In the genomic region with DNA sequence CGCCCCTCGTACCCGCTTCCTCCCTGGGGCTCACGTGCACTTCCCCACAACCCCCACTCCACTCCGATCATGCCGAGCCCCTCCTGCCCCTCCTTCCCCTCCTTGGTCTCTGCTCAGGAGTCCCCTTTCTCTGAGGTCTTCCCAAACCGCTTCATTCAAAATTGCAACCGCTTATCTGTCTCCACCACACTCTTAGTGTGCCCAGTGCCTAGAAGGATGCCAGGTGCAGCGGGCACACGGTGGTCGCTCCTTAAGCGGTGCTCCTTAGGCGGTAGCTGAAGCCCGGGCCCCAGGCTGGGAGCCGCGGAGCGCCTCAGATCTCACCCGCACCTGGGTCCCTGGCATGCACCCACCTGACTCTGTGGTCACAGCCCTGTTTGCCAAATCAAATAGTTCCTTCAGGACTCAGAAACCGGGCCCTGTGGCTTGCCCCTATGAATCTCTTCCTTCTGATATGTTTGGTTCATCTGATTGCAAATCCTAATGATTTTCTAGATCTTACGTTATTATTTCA, we compare ENCODE assay signal across 27 cellular contexts.
"Had no signal": no experiment of that assay in that cellular context is flagged by ENCODE, and none has a peak within 500 bp of the region (broad histone marks: within the 10 kb centered on the region; RNA-seq: fewer than 3 reads in every experiment).

No MANE protein-coding gene starts in this region.

- H3K36me3 ChIP-seq: left lung, lower lobe of right lung, neutrophil, right atrium auricular region, right lobe of liver, suprapubic skin, tibial nerve, upper lobe of left lung, vagina had no signal

- H3K9me3 ChIP-seq: lower lobe of right lung, neutrophil, right atrium auricular region, right lobe of liver, suprapubic skin, tibial nerve, vagina had no signal

- H3K27me3 ChIP-seq: left lung, neutrophil, right atrium auricular region, right lobe of liver, suprapubic skin, tibial nerve, upper lobe of left lung, vagina had no signal

- H3K4me2 ChIP-seq: smooth muscle cell had no signal

- H3K36me3 Mint-ChIP-seq: natural killer cell treated with Interleukin-12 subunit alpha and Interleukin-12 subunit beta and Interleukin-15 and Interleukin-18, amount 100 ng/mL, for 72 hours; stimulated activated memory B cell treated with anti-CD40 and anti-IgM and Interleukin-4, amounts not matched to agents 10 μg/mL and 1 μg/mL and 100 μg/mL, for 72 hours had no signal

- DNase-seq: hippocampal formation; kidney glomerular epithelial cell; left cardiac atrium; left lung; lower lobe of right lung; mammary epithelial cell; mesenchymal stem cell; mucosa of descending colon; naive thymus-derived CD4-positive, alpha-beta T cell; occipital lobe; right lobe of liver; stimulated activated CD4-positive, alpha-beta T cell treated with anti-CD3 and anti-CD28 coated beads, Interleukin-1b, Interleukin-23, amount 100 ng/mL, for 48 hours; stimulated activated CD4-positive, alpha-beta T cell treated with anti-CD3 and anti-CD28 coated beads, Interleukin-2, amount 100 ng/mL, for 48 hours; stimulated activated CD4-positive, alpha-beta T cell treated with anti-CD3 and anti-CD28 coated beads, Interleukin-4, amount 100 ng/mL, for 4 hours; stimulated activated CD8-positive, alpha-beta memory T cell treated with anti-CD3 and anti-CD28 coated beads, Interleukin-4, amount 100 ng/mL, for 48 hours; stimulated activated naive CD8-positive, alpha-beta T cell treated with anti-CD3 and anti-CD28 coated beads, Interleukin-15, Interleukin-2, amounts not matched to agents 100 U/mL and 50 U/mL, for 24 hours had no signal

- H3K9me3 Mint-ChIP-seq: stimulated activated memory B cell treated with anti-CD40 and anti-IgM and Interleukin-4, amounts not matched to agents 10 μg/mL and 1 μg/mL and 100 μg/mL, for 72 hours had no signal

- H3K4me3 Mint-ChIP-seq: naive thymus-derived CD4-positive, alpha-beta T cell; natural killer cell treated with Interleukin-12 subunit alpha and Interleukin-12 subunit beta and Interleukin-15 and Interleukin-18, amount 100 ng/mL, for 72 hours; neural crest cell; stimulated activated memory B cell treated with anti-CD40 and anti-IgM and Interleukin-4, amounts not matched to agents 10 μg/mL and 1 μg/mL and 100 μg/mL, for 72 hours had no signal

- H3K27ac ChIP-seq: left lung, lower lobe of right lung, neutrophil, right atrium auricular region, right lobe of liver, suprapubic skin, tibial nerve, upper lobe of left lung, vagina had no signal

- H3K27me3 Mint-ChIP-seq: naive thymus-derived CD4-positive, alpha-beta T cell; natural killer cell treated with Interleukin-12 subunit alpha and Interleukin-12 subunit beta and Interleukin-15 and Interleukin-18, amount 100 ng/mL, for 72 hours; progenitor cell of endocrine pancreas; stimulated activated memory B cell treated with anti-CD40 and anti-IgM and Interleukin-4, amounts not matched to agents 10 μg/mL and 1 μg/mL and 100 μg/mL, for 72 hours had no signal

- ATAC-seq: left cardiac atrium; left lung; mucosa of descending colon; naive thymus-derived CD4-positive, alpha-beta T cell; natural killer cell treated with Interleukin-12 subunit alpha and Interleukin-12 subunit beta and Interleukin-15 and Interleukin-18, amount 100 ng/mL, for 72 hours; stimulated activated memory B cell treated with anti-CD40 and anti-IgM and Interleukin-4, amounts not matched to agents 10 μg/mL and 1 μg/mL and 100 μg/mL, for 72 hours; stimulated activated naive CD8-positive, alpha-beta T cell treated with anti-CD3 and anti-CD28 coated beads, Interleukin-15, Interleukin-2, amounts not matched to agents 100 U/mL and 50 U/mL, for 24 hours had no signal

- H3K4me1 ChIP-seq: left lung, lower lobe of right lung, right atrium auricular region, right lobe of liver, suprapubic skin, tibial nerve, upper lobe of left lung, vagina had no signal

- H3K4me3 ChIP-seq: left lung, lower lobe of right lung, mucosa of descending colon, right atrium auricular region, right lobe of liver, smooth muscle cell, suprapubic skin, tibial nerve, upper lobe of left lung, vagina had no signal

- H3K27ac Mint-ChIP-seq: naive thymus-derived CD4-positive, alpha-beta T cell; natural killer cell treated with Interleukin-12 subunit alpha and Interleukin-12 subunit beta and Interleukin-15 and Interleukin-18, amount 100 ng/mL, for 72 hours; progenitor cell of endocrine pancreas; stimulated activated memory B cell treated with anti-CD40 and anti-IgM and Interleukin-4, amounts not matched to agents 10 μg/mL and 1 μg/mL and 100 μg/mL, for 72 hours had no signal

- H3K4me1 Mint-ChIP-seq: naive thymus-derived CD4-positive, alpha-beta T cell; neural crest cell; stimulated activated memory B cell treated with anti-CD40 and anti-IgM and Interleukin-4, amounts not matched to agents 10 μg/mL and 1 μg/mL and 100 μg/mL, for 72 hours had no signal
